ENCODE assay signal across 1 cellular context in genomic region chr15:99324082-99324620, GRCh38.
TF ChIP-seq lines count a peak whose summit lies in the region.

No MANE protein-coding gene starts in this region.

TF ChIP-seq in GM12878, 131 proteins besides CTCF, POLR2A, EP300 and RAD21 (continued from another document):
- no peak for TF ChIP-seq WRNIP1 (IDR thresholded peaks at IDR 0.05; ENCODE audit: borderline replicate concordance, low read depth, low read length)
- 0 out of 2 replicates have a peak, but pooled peaks have one; percentile 22 for TF ChIP-seq PML (IDR thresholded peaks at IDR 0.05; ENCODE audit: low read length)
- peak; percentile 30; the same call in 1 of the 2 replicates for TF ChIP-seq IKZF1 (conservative IDR thresholded peaks at IDR 0.05)
- TF ChIP-seq, protein P1, sequence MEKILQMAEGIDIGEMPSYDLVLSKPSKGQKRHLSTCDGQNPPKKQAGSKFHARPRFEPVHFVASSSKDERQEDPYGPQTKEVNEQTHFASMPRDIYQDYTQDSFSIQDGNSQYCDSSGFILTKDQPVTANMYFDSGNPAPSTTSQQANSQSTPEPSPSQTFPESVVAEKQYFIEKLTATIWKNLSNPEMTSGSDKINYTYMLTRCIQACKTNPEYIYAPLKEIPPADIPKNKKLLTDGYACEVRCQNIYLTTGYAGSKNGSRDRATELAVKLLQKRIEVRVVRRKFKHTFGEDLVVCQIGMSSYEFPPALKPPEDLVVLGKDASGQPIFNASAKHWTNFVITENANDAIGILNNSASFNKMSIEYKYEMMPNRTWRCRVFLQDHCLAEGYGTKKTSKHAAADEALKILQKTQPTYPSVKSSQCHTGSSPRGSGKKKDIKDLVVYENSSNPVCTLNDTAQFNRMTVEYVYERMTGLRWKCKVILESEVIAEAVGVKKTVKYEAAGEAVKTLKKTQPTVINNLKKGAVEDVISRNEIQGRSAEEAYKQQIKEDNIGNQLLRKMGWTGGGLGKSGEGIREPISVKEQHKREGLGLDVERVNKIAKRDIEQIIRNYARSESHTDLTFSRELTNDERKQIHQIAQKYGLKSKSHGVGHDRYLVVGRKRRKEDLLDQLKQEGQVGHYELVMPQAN (conservative IDR thresholded peaks at IDR 0.05): no peak
- TF ChIP-seq BRCA1 (IDR thresholded peaks at IDR 0.05; ENCODE audit: low read depth, low read length): no peak
- TF ChIP-seq, protein P2, sequence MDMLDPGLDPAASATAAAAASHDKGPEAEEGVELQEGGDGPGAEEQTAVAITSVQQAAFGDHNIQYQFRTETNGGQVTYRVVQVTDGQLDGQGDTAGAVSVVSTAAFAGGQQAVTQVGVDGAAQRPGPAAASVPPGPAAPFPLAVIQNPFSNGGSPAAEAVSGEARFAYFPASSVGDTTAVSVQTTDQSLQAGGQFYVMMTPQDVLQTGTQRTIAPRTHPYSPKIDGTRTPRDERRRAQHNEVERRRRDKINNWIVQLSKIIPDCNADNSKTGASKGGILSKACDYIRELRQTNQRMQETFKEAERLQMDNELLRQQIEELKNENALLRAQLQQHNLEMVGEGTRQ (IDR thresholded peaks at IDR 0.05; ENCODE audit: borderline replicate concordance, low read depth, low read length): no peak
- no peak for TF ChIP-seq MYB (IDR thresholded peaks at IDR 0.05; ENCODE audit: borderline replicate concordance, low read depth, low read length)
- 0 out of 2 replicates have a peak, but pooled peaks have one; percentile 25 for TF ChIP-seq GABPA (IDR thresholded peaks at IDR 0.05; ENCODE audit: low read depth)
- no peak for TF ChIP-seq PRDM15 (CRISPR knock-in tag; IDR thresholded peaks at IDR 0.05)
- TF ChIP-seq RUNX3 (IDR thresholded peaks at IDR 0.05; ENCODE audit: low read length): peak; percentile 91
- TF ChIP-seq ATF7 (IDR thresholded peaks at IDR 0.05; ENCODE audit: low read depth): peak; percentile 22; the same call in 1 of the 2 replicates
- TF ChIP-seq HDAC6 (IDR thresholded peaks at IDR 0.05; ENCODE audit: unreplicated experiment): no peak
- no peak for TF ChIP-seq TAF1 (IDR thresholded peaks at IDR 0.05; ENCODE audit: borderline replicate concordance, low read depth, low read length)
- TF ChIP-seq, protein P3, sequence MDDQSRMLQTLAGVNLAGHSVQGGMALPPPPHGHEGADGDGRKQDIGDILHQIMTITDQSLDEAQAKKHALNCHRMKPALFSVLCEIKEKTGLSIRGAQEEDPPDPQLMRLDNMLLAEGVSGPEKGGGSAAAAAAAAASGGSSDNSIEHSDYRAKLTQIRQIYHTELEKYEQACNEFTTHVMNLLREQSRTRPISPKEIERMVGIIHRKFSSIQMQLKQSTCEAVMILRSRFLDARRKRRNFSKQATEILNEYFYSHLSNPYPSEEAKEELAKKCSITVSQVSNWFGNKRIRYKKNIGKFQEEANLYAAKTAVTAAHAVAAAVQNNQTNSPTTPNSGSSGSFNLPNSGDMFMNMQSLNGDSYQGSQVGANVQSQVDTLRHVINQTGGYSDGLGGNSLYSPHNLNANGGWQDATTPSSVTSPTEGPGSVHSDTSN (IDR thresholded peaks at IDR 0.05; ENCODE audit: insufficient replicate concordance, low read depth, low read length): no peak
- TF ChIP-seq CEBPB (IDR thresholded peaks at IDR 0.05; ENCODE audit: borderline replicate concordance in 1 of 2, low read depth in 2 of 2, low read length in 2 of 2): no peak
- no peak for TF ChIP-seq SRF (IDR thresholded peaks at IDR 0.05; ENCODE audit: low read depth in 2 of 2, low read length in 2 of 2)
- TF ChIP-seq HCFC1 (IDR thresholded peaks at IDR 0.05; ENCODE audit: low read length): no peak
- peak; percentile 83 for TF ChIP-seq NFIC (IDR thresholded peaks at IDR 0.05; ENCODE audit: low read depth, low read length)
- no peak for TF ChIP-seq HDGF (IDR thresholded peaks at IDR 0.05)
- TF ChIP-seq EED (IDR thresholded peaks at IDR 0.05; ENCODE audit: low read depth): peak; percentile 61; the same call in 1 of the 2 replicates
- no peak for TF ChIP-seq CHD2 (IDR thresholded peaks at IDR 0.05; ENCODE audit: borderline replicate concordance, low read depth, low read length)
- no peak for TF ChIP-seq TCF12 (IDR thresholded peaks at IDR 0.05; ENCODE audit: low read depth, low read length)
- peak; percentile 78; the same call in 1 of the 2 replicates for TF ChIP-seq FOXM1 (IDR thresholded peaks at IDR 0.05; ENCODE audit: low read depth, low read length)
- no peak for TF ChIP-seq RBBP5 (conservative IDR thresholded peaks at IDR 0.05)
- TF ChIP-seq CHD1 (IDR thresholded peaks at IDR 0.05; ENCODE audit: low read depth, low read length): no peak
- TF ChIP-seq ZZZ3 (IDR thresholded peaks at IDR 0.05; ENCODE audit: control insufficient read depth, insufficient read length, low read depth): no peak
- TF ChIP-seq NFXL1 (IDR thresholded peaks at IDR 0.05; ENCODE audit: borderline replicate concordance): no peak
- TF ChIP-seq BMI1 (IDR thresholded peaks at IDR 0.05; ENCODE audit: borderline replicate concordance): no peak
- TF ChIP-seq CBX3 (IDR thresholded peaks at IDR 0.05; ENCODE audit: borderline replicate concordance, low read depth): no peak
- no peak for TF ChIP-seq SUPT20H (IDR thresholded peaks at IDR 0.05; ENCODE audit: borderline replicate concordance, control insufficient read depth, low read depth, low read length)
TF ChIP-seq in GM12878: peak in this region for 17.
